Comparison of ENCODE assay signal across 13 cellular contexts in the genomic region with DNA sequence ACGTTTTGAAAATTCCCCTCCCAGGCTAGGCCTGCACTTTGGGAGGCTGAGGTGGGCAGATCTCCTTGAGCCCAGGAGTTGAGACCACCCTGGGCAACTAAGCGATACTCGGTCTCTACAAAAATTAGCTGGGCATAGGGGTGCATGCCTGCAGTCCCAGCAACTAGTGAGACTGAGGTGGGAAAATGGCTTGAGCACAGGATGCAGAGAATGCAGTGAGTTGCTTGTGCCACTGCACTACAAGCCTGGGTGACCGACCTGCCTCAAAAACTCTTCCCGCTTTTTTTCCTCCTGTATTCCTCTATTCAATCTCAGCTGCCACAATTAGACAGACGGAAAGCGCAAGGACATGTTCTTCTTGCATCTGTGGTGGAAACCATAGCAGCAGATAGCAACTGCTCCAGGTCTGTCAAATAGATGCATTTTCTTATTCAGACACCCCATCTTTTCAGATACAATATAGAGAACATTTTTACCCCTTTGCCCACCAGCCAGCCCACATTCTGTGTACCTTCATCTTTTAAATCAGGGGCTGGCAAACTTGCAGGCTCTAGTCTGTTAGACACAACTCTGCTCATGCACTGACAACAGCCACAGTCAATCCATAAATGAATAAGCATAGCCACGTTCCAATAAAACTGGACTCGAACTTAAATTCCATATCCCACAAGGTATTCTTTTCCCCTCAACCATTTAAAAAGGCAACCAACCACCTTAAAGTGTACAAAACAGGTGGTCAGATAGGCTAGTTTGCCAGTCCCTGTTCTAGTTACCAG. TPM values are rescaled to one million over a fixed set of nuclear protein-coding genes. Genes with fewer than 3 reads are reported as not detected.
DNase-seq lines count a peak whose midpoint lies in the region; ATAC-seq, FAIRE-seq and TF ChIP-seq lines count a peak whose summit lies in the region.
"Had no signal": no experiment of that assay in that cellular context is flagged by ENCODE, and none has a peak within 500 bp of the region (broad histone marks: within the 10 kb centered on the region; RNA-seq: fewer than 3 reads in every experiment).

No MANE protein-coding gene starts in this region.

- no peak for FAIRE-seq in astrocyte (lab: Jason Lieb, UNC)
- FAIRE-seq: colon had no signal

- H2AFZ ChIP-seq in DND-41 (ENCODE audit: low read depth, low read length) (no peak overlapping the region), astrocyte (ENCODE audit: low read depth, low read length) (no peak overlapping the region)

- H3K9me3 ChIP-seq in DND-41 (ENCODE audit: insufficient read depth, low read length, severe bottlenecking), result no peaks in the 10 kb centered on the region
- H3K9me3 ChIP-seq in astrocyte (ENCODE audit: insufficient read depth, low read depth, low read length), result no peaks in the 10 kb centered on the region
- H3K9me3 ChIP-seq: SJCRH30, spleen had no signal

- H3K36me3 Mint-ChIP-seq in IgD-negative memory B cell (peaks cover 1% of the 10 kb centered on the region), astrocyte (ENCODE audit: low read depth, unreplicated experiment) (peaks cover 30% of the 10 kb centered on the region), neural crest cell (ENCODE audit: low read depth) (peaks cover 49% of the 10 kb centered on the region)

- no peak for TF ChIP-seq CTCF in DND-41 (IDR thresholded peaks at IDR 0.05; ENCODE audit: borderline replicate concordance, extremely low read depth, low read length, poor library complexity, severe bottlenecking)
- TF ChIP-seq CTCF in astrocyte (IDR thresholded peaks at IDR 0.05; ENCODE audit: insufficient read depth, low read depth, low read length), result no peak
- TF ChIP-seq CTCF in neural crest cell (conservative IDR thresholded peaks at IDR 0.05), result no peak

- no peak overlapping the region for H3K27ac ChIP-seq in DND-41 (ENCODE audit: low read length)
- no peak overlapping the region for H3K27ac ChIP-seq in astrocyte (ENCODE audit: low read depth, low read length)
- H3K27ac ChIP-seq: SJCRH30 had no signal

- H3K9me3 Mint-ChIP-seq in IgD-negative memory B cell (no peaks in the 10 kb centered on the region), astrocyte (ENCODE audit: unreplicated experiment) (no peaks in the 10 kb centered on the region), neural crest cell (no peaks in the 10 kb centered on the region)

- no peaks in the 10 kb centered on the region for H3K27me3 ChIP-seq in DND-41 (ENCODE audit: insufficient read depth, low read length, poor library complexity)
- no peaks in the 10 kb centered on the region for H3K27me3 ChIP-seq in astrocyte (ENCODE audit: insufficient read depth, low read length)
- H3K27me3 ChIP-seq: SJCRH30, spleen had no signal

- H3K79me2 ChIP-seq in DND-41 (ENCODE audit: insufficient read depth, low read length) (peaks cover 50% of the 10 kb centered on the region), astrocyte (ENCODE audit: insufficient read depth, low read length) (peaks cover 63% of the 10 kb centered on the region)

- H3K27me3 Mint-ChIP-seq in IgD-negative memory B cell (peaks cover 2% of the 10 kb centered on the region), astrocyte (ENCODE audit: low read depth, unreplicated experiment) (no peaks in the 10 kb centered on the region), neural crest cell (ENCODE audit: low read depth) (peaks cover 4% of the 10 kb centered on the region)

- H3K4me3 Mint-ChIP-seq in IgD-negative memory B cell (peak overlapping the region in 1 of 4 donors; percentile 28), astrocyte (ENCODE audit: unreplicated experiment) (peak overlapping the region; percentile 43), neural crest cell (peak overlapping the region; percentile 45)

- H3K4me2 ChIP-seq in DND-41 (ENCODE audit: insufficient read depth, low read length) (peak overlapping the region; percentile 85; the same call in 1 of the 2 replicates), astrocyte (ENCODE audit: low read length) (peak overlapping the region; percentile 87)

- no peak overlapping the region for H3K4me3 ChIP-seq in DND-41 (ENCODE audit: low read depth in 1 of 2, low read length in 2 of 2)
- no peak overlapping the region for H3K4me3 ChIP-seq in astrocyte (ENCODE audit: insufficient read depth, low read depth, low read length)
- H3K4me3 ChIP-seq: SJCRH30, spleen had no signal

- DNase-seq in DND-41 (no peak), astrocyte (ENCODE audit: low read depth) (no peak), neural crest cell (ENCODE audit: low read depth, low spot score) (no peak), kidney glomerular epithelial cell (lab: John Stamatoyannopoulos, UW) (no peak), pons (ENCODE audit: low spot score) (no peak), RPMI8226 (no peak)
- DNase-seq: activated CD8-positive, alpha-beta memory T cell treated with anti-CD3 and anti-CD28 coated beads, Interleukin-2, amount 50 U/mL, for 48 hours; head of caudate nucleus; NCI-H446; SJCRH30; spleen had no signal

- no peak overlapping the region for H3K9ac ChIP-seq in DND-41 (ENCODE audit: low read depth, low read length)
- no peak overlapping the region for H3K9ac ChIP-seq in astrocyte (ENCODE audit: low read length)

- H3K4me1 ChIP-seq in DND-41 (ENCODE audit: insufficient read depth, low read length) (peaks cover 68% of the 10 kb centered on the region), astrocyte (ENCODE audit: insufficient read depth, low read length) (peaks cover 63% of the 10 kb centered on the region)

- ATAC-seq in DND-41 (ENCODE audit: insufficient read depth, low read depth), result no peak

- H3K4me1 Mint-ChIP-seq in IgD-negative memory B cell, result peaks cover 47 to 66% (median 62%) of the 10 kb centered on the region in 3 donors
- peaks cover 64% of the 10 kb centered on the region for H3K4me1 Mint-ChIP-seq in astrocyte (ENCODE audit: low read depth, unreplicated experiment)
- H3K4me1 Mint-ChIP-seq in neural crest cell, result peaks cover 84% of the 10 kb centered on the region

- H3K27ac Mint-ChIP-seq in IgD-negative memory B cell, result peak overlapping the region; percentile 17 to 35 (median 22)
- H3K27ac Mint-ChIP-seq in astrocyte (ENCODE audit: unreplicated experiment), result peak overlapping the region; percentile 14
- no peak overlapping the region for H3K27ac Mint-ChIP-seq in neural crest cell (ENCODE audit: unreplicated experiment)

- peaks cover 68% of the 10 kb centered on the region for H3K36me3 ChIP-seq in DND-41 (ENCODE audit: insufficient read depth, low read length)
- H3K36me3 ChIP-seq in astrocyte (ENCODE audit: insufficient read depth, low read length), result peaks cover 57% of the 10 kb centered on the region

- H4K20me1 ChIP-seq in DND-41 (ENCODE audit: insufficient read depth, low read length) (peaks cover 82% of the 10 kb centered on the region), astrocyte (ENCODE audit: insufficient read depth, low read length) (peaks cover 87% of the 10 kb centered on the region)

RNA-seq across cellular contexts. Expression of gene TPT1, which starts 4.8 kb away (rescaled TPM):
- 2,561 TPM for polyA plus RNA-seq in IgD-negative memory B cell
- total RNA-seq in astrocyte, result 2,316 and 2,540 TPM in 2 replicates
- 2,364 and 2,627 TPM in 2 replicates for total RNA-seq in neural crest cell
